In genomic region chr14:77026166-77026929, GRCh38 we compare ENCODE assay signal across 7 cellular contexts. TPM values are rescaled to one million over a fixed set of nuclear protein-coding genes. Genes with fewer than 3 reads are reported as not detected.
A peak's percentile ranks its signal among the peaks of the same experiment; 100 is the strongest.
DNase-seq lines count a peak whose midpoint lies in the region; ATAC-seq and TF ChIP-seq lines count a peak whose summit lies in the region.

No MANE protein-coding gene starts in this region.

- intact Hi-C loops in dorsolateral prefrontal cortex (cut with DNase I) = loop anchor here (2.0 to 5.0 kb wide), 3 partner anchors 44 to 114 kb away; no protein-coding TSS in a partner anchor

- H3K27me3 ChIP-seq in NT2/D1 (ENCODE audit: insufficient read depth, insufficient read length) (no peaks in the 10 kb centered on the region), dorsolateral prefrontal cortex (no peaks in the 10 kb centered on the region), muscle layer of colon (ENCODE audit: control insufficient read depth in 1 of 2, insufficient read depth in 2 of 2, low read length in 2 of 2) (no peaks in the 10 kb centered on the region)

- no peak for DNase-seq in NT2/D1 (ENCODE audit: low read depth, low spot score)
- DNase-seq in dorsolateral prefrontal cortex = peak in 3 of 10 donors; percentile 36 to 62 (median 41)

- peak overlapping the region; percentile 93 to 100 (median 100) for H3K27ac ChIP-seq in dorsolateral prefrontal cortex
- peak overlapping the region; percentile 98 for H3K27ac ChIP-seq in muscle layer of colon (ENCODE audit: low read depth, low read length)

- H3K4me3 ChIP-seq in GM12875 (ENCODE audit: low read depth, low read length) (peak overlapping the region; percentile 93), NT2/D1 (ENCODE audit: insufficient read length, low read depth) (peak overlapping the region; percentile 82), dorsolateral prefrontal cortex (peak overlapping the region; percentile 49 to 94 (median 83)), muscle layer of colon (ENCODE audit: low read depth in 1 of 2, low read length in 2 of 2) (peak overlapping the region; percentile 88 to 89)

- H3K4me1 ChIP-seq in NT2/D1 (ENCODE audit: insufficient read depth, insufficient read length) = peaks cover 13% of the 10 kb centered on the region
- H3K4me1 ChIP-seq in muscle layer of colon (ENCODE audit: insufficient read depth, low read length) = peaks cover 51% of the 10 kb centered on the region

- H3K36me3 ChIP-seq in NT2/D1 (ENCODE audit: insufficient read depth, insufficient read length, low read length) (peaks cover 15% of the 10 kb centered on the region), muscle layer of colon (ENCODE audit: insufficient read depth, low read length) (peaks cover 12% of the 10 kb centered on the region)

- H3K9me3 ChIP-seq in NT2/D1 (ENCODE audit: insufficient read depth, low read length) = no peaks in the 10 kb centered on the region
- no peaks in the 10 kb centered on the region for H3K9me3 ChIP-seq in muscle layer of colon (ENCODE audit: low read length)

- ATAC-seq in GM21515 (IDR thresholded peaks at IDR 0.05; ENCODE audit: unreplicated experiment) (no peak), HG03565 (IDR thresholded peaks at IDR 0.05; ENCODE audit: unreplicated experiment) (no peak), GM21576 (IDR thresholded peaks at IDR 0.05; ENCODE audit: unreplicated experiment) (no peak)

- H3K9ac ChIP-seq in NT2/D1 (ENCODE audit: insufficient read length, low read depth) = peak overlapping the region; percentile 79
- H3K9ac ChIP-seq in muscle layer of colon (ENCODE audit: low read length) = peak overlapping the region; percentile 85

- TF ChIP-seq CTCF in GM12875 (IDR thresholded peaks at IDR 0.05; ENCODE audit: borderline replicate concordance, insufficient read depth, low read depth, low read length) (no peak), dorsolateral prefrontal cortex (IDR thresholded peaks at IDR 0.05 in 54 of 56, conservative IDR thresholded peaks at IDR 0.05 in 2 of 56; ENCODE audit: low read depth in 1 of 56, partially characterized antibody in 56 of 56) (no peak)

RNA-seq across cellular contexts. Expression of gene IRF2BPL, which starts 2.2 kb away (rescaled TPM):
- total RNA-seq in dorsolateral prefrontal cortex = 10 to 100 TPM; 30.1 to 62.8 (median 41.3) TPM
